8 cellular contexts compared by ENCODE assay signal in the genomic region with DNA sequence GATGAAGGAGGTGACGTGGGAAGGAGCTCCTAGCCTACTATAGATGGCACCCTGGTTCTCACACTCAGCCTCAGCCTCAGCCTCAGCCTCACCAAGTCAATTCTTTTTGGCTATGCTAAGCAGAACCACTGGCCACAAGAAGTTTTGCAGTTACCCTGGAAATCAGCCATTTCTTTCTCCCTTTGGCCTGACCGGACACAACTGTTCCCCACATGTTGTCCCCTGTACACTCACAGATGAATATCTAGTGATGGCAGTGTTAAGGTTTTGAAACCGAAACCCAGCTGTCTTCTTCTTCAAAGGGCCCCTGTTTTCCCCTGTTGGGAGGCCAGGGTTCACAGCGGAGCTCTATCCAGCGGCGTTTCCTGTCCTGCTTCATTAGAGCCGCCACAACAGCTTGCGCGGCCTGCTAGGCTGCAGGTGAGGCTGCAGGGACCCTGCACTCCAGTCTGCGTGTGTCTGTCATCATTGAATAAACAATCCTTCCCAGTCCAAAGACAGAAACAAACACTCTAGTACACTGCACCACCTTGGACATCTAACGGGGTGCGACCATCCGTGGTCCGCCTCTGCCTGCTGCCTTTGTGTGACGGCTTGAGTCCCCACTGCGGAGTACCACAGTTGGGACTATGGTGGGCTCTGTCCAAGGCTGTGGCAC.
DNase-seq lines count a peak whose midpoint lies in the region; ATAC-seq, FAIRE-seq and TF ChIP-seq lines count a peak whose summit lies in the region.

No MANE protein-coding gene starts in this region.

- no peaks in the 10 kb centered on the region for H3K27me3 ChIP-seq in BE2C

- WGBS in lower leg skin, 2 donors = 89 to 92% methylated on average over 16 of the region's 16 CpGs

- H3K4me3 ChIP-seq in GM12864 (ENCODE audit: low read depth, low read length) (no peak overlapping the region), BE2C (ENCODE audit: low read depth, low read length) (no peak overlapping the region), lower leg skin (ENCODE audit: low read depth, poor library complexity, severe bottlenecking) (no peak overlapping the region)

- no peaks in the 10 kb centered on the region for H3K9me3 Mint-ChIP-seq in dendritic cell treated with granulocyte-macrophage colony-stimulating factor and Interleukin-4, amounts not matched to agents 40 ng/mL and 50 ng/mL, for 4 days
- H3K9me3 Mint-ChIP-seq in type B pancreatic cell = peaks cover 26% of the 10 kb centered on the region

- no peak for FAIRE-seq in urothelium cell line (lab: Jason Lieb, UNC)

- DNase-seq in GM12864 (ENCODE audit: low read depth) (peak; percentile 79), BE2C (no peak), urothelium cell line (ENCODE audit: low spot score) (no peak), lower leg skin (ENCODE audit: low spot score in 2 of 2) (no peak), type B pancreatic cell (ENCODE audit: extremely low spot score, unreplicated experiment) (no peak)

- no peak for TF ChIP-seq POLR2A in lower leg skin (IDR thresholded peaks at IDR 0.05)

- no peak overlapping the region for H3K4me3 Mint-ChIP-seq in dendritic cell treated with granulocyte-macrophage colony-stimulating factor and Interleukin-4, amounts not matched to agents 40 ng/mL and 50 ng/mL, for 4 days
- H3K4me3 Mint-ChIP-seq in type B pancreatic cell = no peak overlapping the region

- H3K4me1 Mint-ChIP-seq in dendritic cell treated with granulocyte-macrophage colony-stimulating factor and Interleukin-4, amounts not matched to agents 40 ng/mL and 50 ng/mL, for 4 days (ENCODE audit: low read depth) = peaks cover 23% of the 10 kb centered on the region
- peaks cover 35% of the 10 kb centered on the region for H3K4me1 Mint-ChIP-seq in type B pancreatic cell (ENCODE audit: unreplicated experiment)

- intact Hi-C loops in dendritic cell treated with granulocyte-macrophage colony-stimulating factor and Interleukin-4, amounts not matched to agents 40 ng/mL and 50 ng/mL, for 4 days (cut with micrococcal nuclease) = no loop called here
- intact Hi-C loops in lower leg skin (cut with DNase I; ENCODE audit: low total_unique reads) = no loop called here

- no peaks in the 10 kb centered on the region for H3K36me3 ChIP-seq in BE2C

- no peaks in the 10 kb centered on the region; the same call in 1 of the 2 replicates for H3K4me1 ChIP-seq in BE2C

- peaks cover 42% of the 10 kb centered on the region for H3K36me3 Mint-ChIP-seq in dendritic cell treated with granulocyte-macrophage colony-stimulating factor and Interleukin-4, amounts not matched to agents 40 ng/mL and 50 ng/mL, for 4 days (ENCODE audit: low read depth)
- H3K36me3 Mint-ChIP-seq in type B pancreatic cell = peaks cover 19% of the 10 kb centered on the region

- H3K27ac Mint-ChIP-seq in dendritic cell treated with granulocyte-macrophage colony-stimulating factor and Interleukin-4, amounts not matched to agents 40 ng/mL and 50 ng/mL, for 4 days = peak overlapping the region; percentile 35
- H3K27ac Mint-ChIP-seq in type B pancreatic cell = no peak overlapping the region

- H3K9me3 ChIP-seq in BE2C = no peaks in the 10 kb centered on the region

- no peaks in the 10 kb centered on the region for H3K27me3 Mint-ChIP-seq in dendritic cell treated with granulocyte-macrophage colony-stimulating factor and Interleukin-4, amounts not matched to agents 40 ng/mL and 50 ng/mL, for 4 days
- H3K27me3 Mint-ChIP-seq in type B pancreatic cell = peaks cover 66% of the 10 kb centered on the region

- peak; percentile 92 for ATAC-seq in GM19467 (IDR thresholded peaks at IDR 0.05; ENCODE audit: unreplicated experiment)
- ATAC-seq in HG03432 (IDR thresholded peaks at IDR 0.05; ENCODE audit: unreplicated experiment) = peak; percentile 94

- TF ChIP-seq CTCF in GM12864 (IDR thresholded peaks at IDR 0.05; ENCODE audit: low read depth, low read length, missing control alignments) = no peak
- no peak for TF ChIP-seq CTCF in BE2C (IDR thresholded peaks at IDR 0.05; ENCODE audit: low read depth, low read length)
- TF ChIP-seq CTCF in lower leg skin (IDR thresholded peaks at IDR 0.05) = no peak
- TF ChIP-seq CTCF in type B pancreatic cell (conservative IDR thresholded peaks at IDR 0.05) = no peak
